In the genomic region with DNA sequence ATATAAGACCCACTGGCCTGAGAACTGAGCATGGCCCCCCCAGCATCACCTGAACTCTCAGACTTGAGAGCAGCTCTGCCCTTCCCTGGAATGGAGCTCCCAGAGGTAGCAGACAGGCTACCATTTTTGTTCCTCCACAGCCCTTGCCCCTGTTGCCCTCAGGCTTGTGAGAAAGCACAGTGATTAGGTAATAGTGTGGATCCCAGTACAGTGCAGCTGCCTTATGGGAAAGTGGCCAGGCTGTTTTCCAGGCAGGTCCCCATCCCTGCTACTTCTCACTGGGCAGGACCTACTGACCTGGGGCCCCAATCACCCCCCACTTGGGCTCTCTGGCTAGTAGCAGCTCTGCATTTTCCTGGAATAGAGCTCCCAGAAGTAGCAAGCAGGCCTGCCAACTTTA, we compare ENCODE assay signal across 19 cellular contexts.
DNase-seq lines count a peak whose midpoint lies in the region; ATAC-seq and TF ChIP-seq lines count a peak whose summit lies in the region.
"Had no signal": no experiment of that assay in that cellular context is flagged by ENCODE, and none has a peak within 500 bp of the region (broad histone marks: within the 10 kb centered on the region; RNA-seq: fewer than 3 reads in every experiment).

No MANE protein-coding gene starts in this region.

- H3K4me2 ChIP-seq in MM.1S (ENCODE audit: low read depth, low read length), result no peak overlapping the region
- H3K4me2 ChIP-seq: BLaER1 had no signal

- TF ChIP-seq CTCF in lower leg skin (IDR thresholded peaks at IDR 0.05), result no peak
- TF ChIP-seq CTCF in MM.1S (IDR thresholded peaks at IDR 0.05; ENCODE audit: low read length), result no peak

- peaks cover 12% of the 10 kb centered on the region in 2 donors for H3K9me3 Mint-ChIP-seq in stimulated activated naive CD8-positive, alpha-beta T cell treated with anti-CD3 and anti-CD28 coated beads, Interleukin-15, amount 100 ng/mL, for 72 hours

- intact Hi-C loops in lower leg skin (cut with DNase I; ENCODE audit: low total_unique reads) (no loop called here), sciatic nerve (cut with DNase I) (no loop called here), aorta (cut with DNase I) (no loop called here)

- no peak overlapping the region for H3K9ac ChIP-seq in MM.1S (ENCODE audit: low read length)
- H3K9ac ChIP-seq: BLaER1 had no signal

- no peaks in the 10 kb centered on the region for H3K79me2 ChIP-seq in MM.1S (ENCODE audit: low read length)

- H3K9me3 ChIP-seq in aorta (ENCODE audit: control insufficient read depth, low read length) (no peaks in the 10 kb centered on the region), MM.1S (replicated peaks; ENCODE audit: insufficient read depth, low read length) (no peaks in the 10 kb centered on the region)

- no peak overlapping the region for H3K27ac ChIP-seq in aorta (ENCODE audit: low read depth in 1 of 2, low read length in 2 of 2)
- H3K27ac ChIP-seq in MM.1S (ENCODE audit: low read length), result no peak overlapping the region
- H3K27ac ChIP-seq: 22Rv1, BLaER1, C4-2B had no signal

- H2AFZ ChIP-seq in MM.1S (ENCODE audit: low read length), result no peak overlapping the region

- H3K36me3 ChIP-seq in aorta (ENCODE audit: control insufficient read depth in 1 of 2, insufficient read depth in 2 of 2, low read length in 1 of 2) (no peaks in the 10 kb centered on the region), MM.1S (replicated peaks; ENCODE audit: insufficient read depth, low read length) (no peaks in the 10 kb centered on the region)
- H3K36me3 ChIP-seq: BLaER1 had no signal

- DNase-seq in stimulated activated naive CD8-positive, alpha-beta T cell treated with anti-CD3 and anti-CD28 coated beads, Interleukin-15, amount 100 ng/mL, for 72 hours, result no peak
- DNase-seq in stimulated activated naive CD8-positive, alpha-beta T cell treated with anti-CD3 and anti-CD28 coated beads, Interleukin-15, Interleukin-2, amounts not matched to agents 100 U/mL and 50 U/mL, for 24 hours, result no peak
- DNase-seq in lower leg skin (ENCODE audit: low spot score in 2 of 2) (no peak), sciatic nerve (ENCODE audit: low spot score) (no peak), aorta (no peak), MM.1S (no peak)
- DNase-seq: Caco-2; CD4-positive, CD25-positive, alpha-beta regulatory T cell; CD8-positive, alpha-beta T cell; DMS153; DND-41; GOT3 had no signal

- no peaks in the 10 kb centered on the region for H3K9me2 ChIP-seq in MM.1S (replicated peaks; ENCODE audit: insufficient read depth, low read length)

- no peaks in the 10 kb centered on the region for H3K4me1 ChIP-seq in aorta (ENCODE audit: control insufficient read depth in 1 of 2, insufficient read depth in 2 of 2, low read length in 2 of 2)
- H3K4me1 ChIP-seq in MM.1S (ENCODE audit: low read length), result no peaks in the 10 kb centered on the region
- H3K4me1 ChIP-seq: BLaER1 had no signal

- H3K27me3 ChIP-seq in aorta (ENCODE audit: control insufficient read depth in 1 of 2, insufficient read depth in 2 of 2, low read length in 1 of 2), result no peaks in the 10 kb centered on the region
- no peaks in the 10 kb centered on the region for H3K27me3 ChIP-seq in MM.1S (replicated peaks; ENCODE audit: insufficient read depth, low read length)
- H3K27me3 ChIP-seq: BLaER1 had no signal

- no peak for TF ChIP-seq POLR2A in lower leg skin (IDR thresholded peaks at IDR 0.05)

- H3K27ac Mint-ChIP-seq in stimulated activated naive CD8-positive, alpha-beta T cell treated with anti-CD3 and anti-CD28 coated beads, Interleukin-15, amount 100 ng/mL, for 72 hours, result no peak overlapping the region
- H3K27ac Mint-ChIP-seq: B cell; CD4-positive, CD25-positive, alpha-beta regulatory T cell; CD8-positive, alpha-beta T cell had no signal

- H3K4me1 Mint-ChIP-seq in stimulated activated naive CD8-positive, alpha-beta T cell treated with anti-CD3 and anti-CD28 coated beads, Interleukin-15, amount 100 ng/mL, for 72 hours, result no peaks in the 10 kb centered on the region
- H3K4me1 Mint-ChIP-seq: B cell; CD4-positive, CD25-positive, alpha-beta regulatory T cell had no signal

- H4K20me1 ChIP-seq in MM.1S (ENCODE audit: insufficient read depth, low read length), result no peaks in the 10 kb centered on the region
- H4K20me1 ChIP-seq: BLaER1 had no signal

- H3K27me3 Mint-ChIP-seq in stimulated activated naive CD8-positive, alpha-beta T cell treated with anti-CD3 and anti-CD28 coated beads, Interleukin-15, amount 100 ng/mL, for 72 hours, result no peaks in the 10 kb centered on the region
- H3K27me3 Mint-ChIP-seq: B cell; CD4-positive, CD25-positive, alpha-beta regulatory T cell had no signal

- H3K4me3 Mint-ChIP-seq in stimulated activated naive CD8-positive, alpha-beta T cell treated with anti-CD3 and anti-CD28 coated beads, Interleukin-15, amount 100 ng/mL, for 72 hours, result no peak overlapping the region
- H3K4me3 Mint-ChIP-seq: B cell; CD4-positive, CD25-positive, alpha-beta regulatory T cell; CD8-positive, alpha-beta T cell had no signal

- peak; percentile 12 for ATAC-seq in stimulated activated naive CD8-positive, alpha-beta T cell treated with anti-CD3 and anti-CD28 coated beads, Interleukin-15, amount 100 ng/mL, for 72 hours
- no peak for ATAC-seq in stimulated activated naive CD8-positive, alpha-beta T cell treated with anti-CD3 and anti-CD28 coated beads, Interleukin-15, Interleukin-2, amounts not matched to agents 100 U/mL and 50 U/mL, for 24 hours
- peak; percentile 15 for ATAC-seq in sciatic nerve
- peak; percentile 31 for ATAC-seq in aorta (ENCODE audit: low FRiP score)
- ATAC-seq in esophagus mucosa, result no peak
- no peak for ATAC-seq in HG02763 (IDR thresholded peaks at IDR 0.05; ENCODE audit: unreplicated experiment)
- ATAC-seq: CD8-positive, alpha-beta T cell; HCT116 had no signal

- H3K4me3 ChIP-seq in lower leg skin (ENCODE audit: low read depth, poor library complexity, severe bottlenecking) (peak overlapping the region; percentile 5), aorta (ENCODE audit: low read length in 2 of 2) (no peak overlapping the region), MM.1S (ENCODE audit: low read length) (no peak overlapping the region)
- H3K4me3 ChIP-seq: BLaER1 had no signal

- H3F3A ChIP-seq in MM.1S (ENCODE audit: insufficient read depth, low read length), result no peaks in the 10 kb centered on the region

Comparison
In these comparisons a context has a peak if more than half of its experiments do, and no peak if none do; other contexts are left out.
1. ATAC-seq: peak in stimulated activated naive CD8-positive, alpha-beta T cell treated with anti-CD3 and anti-CD28 coated beads, Interleukin-15, amount 100 ng/mL, for 72 hours (single experiment), sciatic nerve (single experiment) and aorta (single experiment); none in stimulated activated naive CD8-positive, alpha-beta T cell treated with anti-CD3 and anti-CD28 coated beads, Interleukin-15, Interleukin-2, amounts not matched to agents 100 U/mL and 50 U/mL, for 24 hours (single experiment), esophagus mucosa (single experiment) and HG02763 (single experiment).